ENCODE assay signal across 1 cellular context in genomic region chr19:40719414-40719894, GRCh38.
TF ChIP-seq lines count a peak whose summit lies in the region.

No MANE protein-coding gene starts in this region.

TF ChIP-seq in endothelial cell of umbilical vein, 7 proteins besides CTCF, POLR2A, EP300 and RAD21 (continued from another document):
- TF ChIP-seq MAX (IDR thresholded peaks at IDR 0.05; ENCODE audit: insufficient read depth, insufficient read length): no peak
- no peak for TF ChIP-seq EZH2 (IDR thresholded peaks at IDR 0.05; ENCODE audit: borderline replicate concordance, low read depth, low read length, severe bottlenecking)
- no peak for TF ChIP-seq FOS (IDR thresholded peaks at IDR 0.05; ENCODE audit: borderline replicate concordance, insufficient read depth, low read length)
